In genomic region chr7:27160546-27161213, GRCh38 we compare ENCODE assay signal across 8 cellular contexts. TPM values are rescaled to one million over a fixed set of nuclear protein-coding genes. Genes with fewer than 3 reads are reported as not detected.
A peak's percentile ranks its signal among the peaks of the same experiment; 100 is the strongest.
DNase-seq lines count a peak whose midpoint lies in the region; ATAC-seq, FAIRE-seq and TF ChIP-seq lines count a peak whose summit lies in the region.

No MANE protein-coding gene starts in this region.

- ATAC-seq in HG03565 (IDR thresholded peaks at IDR 0.05; ENCODE audit: unreplicated experiment) (peak; percentile 53), mucosa of descending colon (peak; percentile 70)

- CTCF ChIA-PET in A673 (lab: Charles Lee) = interaction anchor here (0.6 to 1.7 kb wide), 10 partner anchors 10 to 792 kb away, joined by 3 to 14 read pairs (median 5); partner anchors contain the start of gene HOXA5

- peaks cover 5% of the 10 kb centered on the region for H3K36me3 Mint-ChIP-seq in endothelial cell (ENCODE audit: low read depth, unreplicated experiment)

- H3K4me1 Mint-ChIP-seq in endothelial cell (ENCODE audit: unreplicated experiment) = peaks cover 13% of the 10 kb centered on the region

- FAIRE-seq in GM18507 (lab: Jason Lieb, UNC) = peak; percentile 87

- intact Hi-C loops in A673 (cut with micrococcal nuclease; ENCODE audit: unreplicated experiment) = loop anchor here (2.0 to 10.0 kb wide), 3 partner anchors 478 to 1266 kb away; no protein-coding TSS in a partner anchor
- intact Hi-C loops in mucosa of descending colon (cut with DNase I, micrococcal nuclease) = loop anchor here (5.0 to 10.0 kb wide), 2 partner anchors 793 to 1296 kb away; no protein-coding TSS in a partner anchor

- H3K4me3 Mint-ChIP-seq in endothelial cell (ENCODE audit: unreplicated experiment) = no peak overlapping the region

- no TSS peak for BruUV-seq in A673 (replicated peaks; lab: Mats Ljungman, UMichigan)

- DNase-seq in A673 (ENCODE audit: low spot score) = peak; percentile 87
- peak; percentile 82 for DNase-seq in GM18507 (ENCODE audit: extremely low spot score, insufficient read length, low read depth)
- DNase-seq in NOMO-1 treated with DMSO at 0.1 percent for 48 hours (lab: John Stamatoyannopoulos, UW; ENCODE audit: unreplicated experiment) = peak; percentile 83
- DNase-seq in activated CD8-positive, alpha-beta memory T cell treated with anti-CD3 and anti-CD28 coated beads, Interleukin-2, amount 50 U/mL, for 1 hour (ENCODE audit: extremely low read depth) = peak; percentile 74
- DNase-seq in endothelial cell (ENCODE audit: low spot score) = peak; percentile 93
- DNase-seq in mucosa of descending colon = peak; percentile 93 to 94 (median 94)
- DNase-seq in stimulated activated CD8-positive, alpha-beta memory T cell treated with anti-CD3 and anti-CD28 coated beads, Interleukin-15, amount 100 ng/mL, for 48 hours (ENCODE audit: low read depth in 2 of 2) = peak; percentile 63 to 66

- no peaks in the 10 kb centered on the region for H3K9me3 ChIP-seq in A673 (ENCODE audit: low read depth, low read length, poor library complexity, severe bottlenecking)
- no peaks in the 10 kb centered on the region for H3K9me3 ChIP-seq in mucosa of descending colon

- H3K9me3 Mint-ChIP-seq in endothelial cell (ENCODE audit: unreplicated experiment) = no peaks in the 10 kb centered on the region

- H3K4me3 ChIP-seq in A673 (ENCODE audit: low read depth, low read length, poor library complexity, severe bottlenecking) = peak overlapping the region; percentile 50
- H3K4me3 ChIP-seq in mucosa of descending colon = peak overlapping the region; percentile 15

- no peaks in the 10 kb centered on the region for H3K36me3 ChIP-seq in A673 (ENCODE audit: insufficient read depth, low read length, poor library complexity, severe bottlenecking)
- no peaks in the 10 kb centered on the region for H3K36me3 ChIP-seq in mucosa of descending colon (ENCODE audit: low read depth)

- H3K4me1 ChIP-seq in A673 (ENCODE audit: insufficient read depth, low read length, poor library complexity, severe bottlenecking) (peaks cover 4% of the 10 kb centered on the region), mucosa of descending colon (ENCODE audit: low read depth) (peaks cover 19% of the 10 kb centered on the region)

- H3K27me3 Mint-ChIP-seq in endothelial cell (ENCODE audit: unreplicated experiment) = peaks cover 36% of the 10 kb centered on the region

- POLR2A ChIA-PET in A673 (lab: Charles Lee; ENCODE audit: low non-redundant PET) = no interaction called here

- H3K27ac ChIP-seq in A673 (ENCODE audit: low read depth, low read length, poor library complexity, severe bottlenecking) = no peak overlapping the region

- H3K27ac Mint-ChIP-seq in endothelial cell (ENCODE audit: unreplicated experiment) = no peak overlapping the region

- TF ChIP-seq CTCF in A673 (conservative IDR thresholded peaks at IDR 0.05; ENCODE audit: low read depth, low read length) = peak; percentile 96
- TF ChIP-seq CTCF in endothelial cell (IDR thresholded peaks at IDR 0.05; ENCODE audit: unreplicated experiment) = peak; percentile 100
- TF ChIP-seq CTCF in mucosa of descending colon (IDR thresholded peaks at IDR 0.05) = peak; percentile 99

- peaks cover 61% of the 10 kb centered on the region for H3K27me3 ChIP-seq in A673 (replicated peaks; ENCODE audit: insufficient read depth, low read depth, low read length, poor library complexity)

RNA-seq across cellular contexts. Expression of gene HOXA7, which starts 4.2 kb away (rescaled TPM):
- total RNA-seq in A673 (2021) (0.56 and 1.5 TPM in 2 replicates), endothelial cell (ENCODE audit: unreplicated experiment) (not detected), mucosa of descending colon (10 to 100 TPM; 17.1 to 29.8 (median 27.9) TPM)

RNA-seq across cellular contexts. Expression of gene HOXA9, which starts 4.7 kb away (rescaled TPM):
- total RNA-seq in A673 (2021) (not detected in 2 replicates), endothelial cell (ENCODE audit: unreplicated experiment) (0.80 TPM), mucosa of descending colon (10 to 100 TPM; 22.0 to 27.9 (median 25.0) TPM)

RNA-seq across cellular contexts. Expression of gene HOXA3, which starts 8.3 kb away (rescaled TPM):
- total RNA-seq in A673 (2021) = not detected in 2 replicates
- 0.13 TPM for total RNA-seq in endothelial cell (ENCODE audit: unreplicated experiment)
- 10 to 100 TPM; 19.9 to 38.1 (median 20.5) TPM for total RNA-seq in mucosa of descending colon

RNA-seq across cellular contexts. Expression of gene HOXA6, which starts 13.1 kb away (rescaled TPM):
- total RNA-seq in A673 (2021) (not detected in 2 replicates), endothelial cell (ENCODE audit: unreplicated experiment) (not detected), mucosa of descending colon (10 to 100 TPM; 20.2 to 39.5 (median 20.5) TPM)

RNA-seq across cellular contexts. Expression of gene HOXA10, which starts 13.4 kb away (rescaled TPM):
- total RNA-seq in A673 (2021) (not detected in 2 replicates), endothelial cell (ENCODE audit: unreplicated experiment) (not detected), mucosa of descending colon (10 to 100 TPM; 25.0 to 56.9 (median 25.8) TPM)

Comparison
In these comparisons a context has a peak if more than half of its experiments do, and no peak if none do; other contexts are left out.
1. RNA of gene HOXA9, which starts 4.7 kb away (total RNA-seq): 22.0 to 27.9 TPM in mucosa of descending colon; 0.80 TPM in endothelial cell (single experiment) and not detected in A673; every median in the first group is over 10 times any median in the second.
2. RNA of gene HOXA3, which starts 8.3 kb away (total RNA-seq): 19.9 to 38.1 TPM in mucosa of descending colon; 0.13 TPM in endothelial cell (single experiment) and not detected in A673; every median in the first group is over 10 times any median in the second.
3. Peak in every context shown above with its lines, with median percentiles within 50 percentile points of each other: DNase-seq and CTCF ChIP-seq.